Comparison of ENCODE assay signal across 11 cellular contexts in genomic region chr11:62401356-62401755, GRCh38. TPM values are rescaled to one million over a fixed set of nuclear protein-coding genes. Genes with fewer than 3 reads are reported as not detected.
DNase-seq lines count a peak whose midpoint lies in the region; ATAC-seq and TF ChIP-seq lines count a peak whose summit lies in the region.
"Had no signal": no experiment of that assay in that cellular context is flagged by ENCODE, and none has a peak within 500 bp of the region (broad histone marks: within the 10 kb centered on the region; RNA-seq: fewer than 3 reads in every experiment).

No MANE protein-coding gene starts in this region.

- H3K27me3 Mint-ChIP-seq in activated T-cell treated with anti-CD3 and anti-CD28 coated beads, Interleukin-2, amount 50 U/mL, for 72 hours (ENCODE audit: low read depth), result no peaks in the 10 kb centered on the region
- no peaks in the 10 kb centered on the region for H3K27me3 Mint-ChIP-seq in endodermal cell (ENCODE audit: insufficient read depth)

- H3K4me3 Mint-ChIP-seq in activated T-cell treated with anti-CD3 and anti-CD28 coated beads, Interleukin-2, amount 50 U/mL, for 72 hours, result peak overlapping the region; percentile 68 to 81
- no peak overlapping the region for H3K4me3 Mint-ChIP-seq in endodermal cell

- no peak for TF ChIP-seq POLR2A in adrenal gland (IDR thresholded peaks at IDR 0.05)
- TF ChIP-seq POLR2A in testis (IDR thresholded peaks at IDR 0.05), result no peak

- H3K27me3 ChIP-seq in adrenal gland (no peaks in the 10 kb centered on the region), mucosa of rectum (ENCODE audit: control insufficient read depth in 2 of 2, insufficient read depth in 2 of 2, low read length in 2 of 2) (no peaks in the 10 kb centered on the region), testis (no peaks in the 10 kb centered on the region), endodermal cell (ENCODE audit: control insufficient read depth, insufficient read depth, low read length, poor library complexity, severe bottlenecking) (no peaks in the 10 kb centered on the region)

- peaks cover 46% of the 10 kb centered on the region for H3K4me1 Mint-ChIP-seq in activated T-cell treated with anti-CD3 and anti-CD28 coated beads, Interleukin-2, amount 50 U/mL, for 72 hours (ENCODE audit: low read depth)
- peaks cover 26% of the 10 kb centered on the region for H3K4me1 Mint-ChIP-seq in endodermal cell

- no peaks in the 10 kb centered on the region for H3K9me3 Mint-ChIP-seq in activated T-cell treated with anti-CD3 and anti-CD28 coated beads, Interleukin-2, amount 50 U/mL, for 72 hours
- H3K9me3 Mint-ChIP-seq in endodermal cell, result no peaks in the 10 kb centered on the region

- H3K27ac ChIP-seq in adrenal gland, result peak overlapping the region in 3 of 5 donors; percentile 15 to 88 (median 44)
- H3K27ac ChIP-seq in mucosa of rectum (ENCODE audit: low read depth in 2 of 2, low read length in 2 of 2), result peak overlapping the region; percentile 46 to 62
- H3K27ac ChIP-seq in testis, result peak overlapping the region; percentile 21 to 33
- H3K27ac ChIP-seq in endodermal cell (ENCODE audit: low read depth, low read length), result no peak overlapping the region

- TF ChIP-seq CTCF in adrenal gland (IDR thresholded peaks at IDR 0.05) (no peak), testis (IDR thresholded peaks at IDR 0.05) (no peak), endodermal cell (conservative IDR thresholded peaks at IDR 0.05) (no peak)

- H3K9me3 ChIP-seq in adrenal gland (replicated peaks in 1 of 3) (no peaks in the 10 kb centered on the region), mucosa of rectum (ENCODE audit: control insufficient read depth in 2 of 2, low read length in 2 of 2) (no peaks in the 10 kb centered on the region), testis (no peaks in the 10 kb centered on the region), endodermal cell (ENCODE audit: control insufficient read depth, low read length) (no peaks in the 10 kb centered on the region)

- WGBS in adrenal gland, 4 donors, result 69 to 94% (median 91%) methylated on average over 2 to 5 of the region's 5 CpGs
- WGBS in testis, 2 donors, result 68 to 91% methylated on average over 5 of the region's 5 CpGs
- WGBS in endodermal cell (ENCODE audit: insufficient coverage in 1 of 2, insufficient read length in 1 of 2), 2 experiments, result 92 to 100% methylated on average over 2 to 5 of the region's 5 CpGs

- H3K9ac ChIP-seq in mucosa of rectum (ENCODE audit: low read depth in 1 of 2, low read length in 2 of 2) (peak overlapping the region in 1 of 2 donors; percentile 13), endodermal cell (ENCODE audit: extremely low read depth, low read length, poor library complexity, severe bottlenecking) (no peak overlapping the region)

- no peaks in the 10 kb centered on the region for H3K36me3 Mint-ChIP-seq in activated T-cell treated with anti-CD3 and anti-CD28 coated beads, Interleukin-2, amount 50 U/mL, for 72 hours (ENCODE audit: insufficient read depth in 2 of 2)
- no peaks in the 10 kb centered on the region for H3K36me3 Mint-ChIP-seq in endodermal cell (ENCODE audit: low read depth)

- DNase-seq in activated T-cell treated with anti-CD3 and anti-CD28 coated beads, Interleukin-2, amount 50 U/mL, for 72 hours, result no peak
- no peak for DNase-seq in activated T-cell treated with anti-CD3 and anti-CD28 coated beads, Interleukin-2, amount 50 U/mL, for 1 hour
- no peak for DNase-seq in adrenal gland
- no peak for DNase-seq in testis
- DNase-seq in CD1c-positive myeloid dendritic cell (ENCODE audit: extremely low spot score), result no peak
- DNase-seq in mesenteric fat pad (ENCODE audit: low spot score), result no peak
- DNase-seq in endodermal cell, result no peak
- DNase-seq: cortex of kidney, NCI-H1930 had no signal

- H3K4me3 ChIP-seq in adrenal gland, result no peak overlapping the region
- H3K4me3 ChIP-seq in mucosa of rectum (ENCODE audit: low read length in 2 of 2), result no peak overlapping the region
- H3K4me3 ChIP-seq in testis, result no peak overlapping the region
- no peak overlapping the region for H3K4me3 ChIP-seq in endodermal cell (ENCODE audit: low read length)

- H3K27ac Mint-ChIP-seq in activated T-cell treated with anti-CD3 and anti-CD28 coated beads, Interleukin-2, amount 50 U/mL, for 72 hours, result peak overlapping the region; percentile 61
- H3K27ac Mint-ChIP-seq in endodermal cell, result no peak overlapping the region

- H3K36me3 ChIP-seq in adrenal gland (replicated peaks in 1 of 2), result no peaks in the 10 kb centered on the region
- H3K36me3 ChIP-seq in mucosa of rectum (ENCODE audit: control insufficient read depth in 2 of 2, insufficient read depth in 2 of 2, low read length in 2 of 2), result no peaks in the 10 kb centered on the region
- H3K36me3 ChIP-seq in testis (ENCODE audit: low read depth, missing control alignments), result no peaks in the 10 kb centered on the region
- no peaks in the 10 kb centered on the region for H3K36me3 ChIP-seq in endodermal cell (ENCODE audit: control insufficient read depth, insufficient read depth, low read length)

- peaks cover 0 to 28% of the 10 kb centered on the region in 2 donors for H3K4me1 ChIP-seq in adrenal gland (replicated peaks in 1 of 2)
- peaks cover 24 to 30% of the 10 kb centered on the region in 2 donors for H3K4me1 ChIP-seq in mucosa of rectum (ENCODE audit: control insufficient read depth in 2 of 2, insufficient read depth in 2 of 2, low read length in 2 of 2)
- peaks cover 65% of the 10 kb centered on the region for H3K4me1 ChIP-seq in testis
- peaks cover 12% of the 10 kb centered on the region for H3K4me1 ChIP-seq in endodermal cell (ENCODE audit: control insufficient read depth, insufficient read depth, low read length)

- ATAC-seq in activated T-cell treated with anti-CD3 and anti-CD28 coated beads, Interleukin-2, amount 50 U/mL, for 72 hours (replicated peaks in 1 of 2), result no peak

- intact Hi-C loops in adrenal gland (cut with DNase I), result no loop called here
- intact Hi-C loops in testis (cut with DNase I; ENCODE audit: low total_unique reads), result no loop called here

RNA-seq across cellular contexts. Expression of gene SCGB1A1, which starts 17.5 kb away (rescaled TPM):
- total RNA-seq in activated T-cell treated with anti-CD3 and anti-CD28 coated beads, Interleukin-2, amount 50 U/mL, for 72 hours, result not detected
- total RNA-seq in adrenal gland, result 1 to 10 TPM in 2 of 8 donors, not detected in 6; 1.7 to 3.1 TPM
- 1 to 10 TPM in 1 of 3 donors, not detected in 2; 1.5 TPM for polyA plus RNA-seq in adrenal gland
- not detected for total RNA-seq in testis
- not detected for polyA plus RNA-seq in testis (ENCODE audit: insufficient read depth, low read depth, low replicate concordance)
- not detected for total RNA-seq in mesenteric fat pad
- total RNA-seq in endodermal cell, result not detected
- polyA plus RNA-seq in endodermal cell (2013, experiment 1 of 2), result not detected
- not detected for polyA plus RNA-seq in endodermal cell (2013, experiment 2 of 2)
- total RNA-seq: lung microvascular endothelial cell had no signal
